Comparison of ENCODE assay signal across 8 cellular contexts in genomic region chr17:81518785-81519283, GRCh38. TPM values are rescaled to one million over a fixed set of nuclear protein-coding genes. Genes with fewer than 3 reads are reported as not detected.
A peak's percentile ranks its signal among the peaks of the same experiment; 100 is the strongest.
DNase-seq lines count a peak whose midpoint lies in the region; ATAC-seq, FAIRE-seq and TF ChIP-seq lines count a peak whose summit lies in the region.

No MANE protein-coding gene starts in this region.

- WGBS in mammary epithelial cell (ENCODE audit: low coverage, missing lambda C conversion rate), result 11% methylated on average over 12 of the region's 47 CpGs
- 7% methylated on average over 26 of the region's 47 CpGs for WGBS in HepG2 (ENCODE audit: low lambda C conversion rate)
- 1% methylated on average over 47 of the region's 47 CpGs for WGBS in urinary bladder

- no peaks in the 10 kb centered on the region for H3K9me2 ChIP-seq in Loucy (replicated peaks; ENCODE audit: low read depth, low read length)

- peaks cover 10% of the 10 kb centered on the region for H3F3A ChIP-seq in Loucy (ENCODE audit: low read depth)

- peak overlapping the region; percentile 84 for H2AFZ ChIP-seq in Loucy (ENCODE audit: low read length)
- peak overlapping the region; percentile 68 for H2AFZ ChIP-seq in mammary epithelial cell (ENCODE audit: low read depth, low read length)
- no peak overlapping the region for H2AFZ ChIP-seq in HepG2 (ENCODE audit: low read length)

- DNase-seq in ELF-1 (ENCODE audit: low read depth, low spot score) (peak; percentile 54), mammary epithelial cell (peak; percentile 49), HepG2 (ENCODE audit: low spot score) (no peak), posterior vena cava (ENCODE audit: low spot score) (no peak), GF-D8 (lab: John Stamatoyannopoulos, UW) (no peak)

- H3K27ac ChIP-seq in mammary epithelial cell (ENCODE audit: insufficient read depth, low read depth, low read length) (no peak overlapping the region), HepG2 (ENCODE audit: extremely low read length, insufficient read depth, low read length) (no peak overlapping the region), urinary bladder (ENCODE audit: low read depth) (peak overlapping the region; percentile 25)

- TF ChIP-seq CTCF in Loucy (conservative IDR thresholded peaks at IDR 0.05; ENCODE audit: low read length) (no peak), mammary epithelial cell (conservative IDR thresholded peaks at IDR 0.05 in 1 of 2, IDR thresholded peaks at IDR 0.05 in 1 of 2; ENCODE audit: extremely low read depth in 1 of 2, insufficient read depth in 1 of 2, low read depth in 1 of 2, low read length in 2 of 2) (no peak), HepG2 (CRISPR knock-in tag; IDR thresholded peaks at IDR 0.05) (no peak)

- intact Hi-C loops in mammary epithelial cell (cut with micrococcal nuclease) (loop anchor here (1.0 to 10.0 kb wide), 3 partner anchors 34 to 346 kb away; partner anchors contain the start of genes FAAP100 and P4HB), HepG2 (cut with micrococcal nuclease; ENCODE audit: unreplicated experiment) (loop anchor here (10.0 kb wide), 1 partner anchor 124 kb away; the partner anchor contains the start of gene BAHCC1), posterior vena cava (cut with DNase I) (no loop called here)

- TF ChIP-seq RAD21 in HepG2 (CRISPR knock-in tag; IDR thresholded peaks at IDR 0.05), result no peak

- H3K4me3 ChIP-seq in Loucy (ENCODE audit: low read length, poor library complexity, severe bottlenecking) (peak overlapping the region; percentile 76), mammary epithelial cell (replicated peaks in 1 of 3; ENCODE audit: insufficient read depth in 1 of 3, low read depth in 2 of 3, low read length in 3 of 3) (peak overlapping the region; percentile 23 to 48 (median 45)), HepG2 (replicated peaks in 1 of 3; ENCODE audit: insufficient read depth in 1 of 3, low read depth in 2 of 3, low read length in 3 of 3) (peak overlapping the region; percentile 35 to 75 (median 56); a peak in 5 of 6 replicates), urinary bladder (ENCODE audit: low read depth, low read length) (peak overlapping the region; percentile 28)

- FAIRE-seq in HepG2 (lab: Jason Lieb, UNC), result no peak

- POLR2A ChIA-PET in HepG2 (lab: Yijun Ruan, JAX), result interaction anchor here (0.6 to 2.2 kb wide), 5 partner anchors 10 to 280 kb away, joined by 3 to 16 read pairs (median 5); partner anchors contain the start of genes FAAP100, NDUFAF8 and TEPSIN

- dilution Hi-C loops in mammary epithelial cell (cut with HindIII; ENCODE audit: low sequenced_read_pairs), result loop anchor here (5.0 to 25.0 kb wide), 4 partner anchors 62 to 507 kb away; partner anchors contain the start of genes PCYT2 and SIRT7

- H3K4me1 ChIP-seq in Loucy (ENCODE audit: insufficient read depth, low read length, poor library complexity, severe bottlenecking) (peaks cover 41% of the 10 kb centered on the region), mammary epithelial cell (ENCODE audit: insufficient read depth, low read length) (peaks cover 51% of the 10 kb centered on the region), HepG2 (ENCODE audit: insufficient read depth, low read length) (peaks cover 52% of the 10 kb centered on the region), urinary bladder (ENCODE audit: insufficient read depth) (no peaks in the 10 kb centered on the region)

- CTCF ChIA-PET in mammary epithelial cell (lab: Charles Lee; ENCODE audit: low non-redundant PET) (no interaction called here), HepG2 (lab: Yijun Ruan, JAX; ENCODE audit: low intra/inter-chr PET ratio, low total read pairs) (interaction anchor here (1.2 kb wide), 1 partner anchor 83 kb away, joined by 3 read pairs; no protein-coding TSS in a partner anchor)

- H3K9ac ChIP-seq in Loucy (ENCODE audit: low read depth, low read length, poor library complexity, severe bottlenecking) (peak overlapping the region; percentile 64), mammary epithelial cell (ENCODE audit: insufficient read depth, low read length) (no peak overlapping the region), HepG2 (ENCODE audit: insufficient read depth, low read depth, low read length) (peak overlapping the region; percentile 50)

- peaks cover 39% of the 10 kb centered on the region for H3K79me2 ChIP-seq in Loucy (ENCODE audit: insufficient read depth, low read length)
- peaks cover 25% of the 10 kb centered on the region for H3K79me2 ChIP-seq in mammary epithelial cell (ENCODE audit: insufficient read depth, low read length)
- no peaks in the 10 kb centered on the region for H3K79me2 ChIP-seq in HepG2 (ENCODE audit: insufficient read depth, low read length)

- no TSS peak for BruUV-seq in mammary epithelial cell (replicated peaks; lab: Mats Ljungman, UMichigan)
- no TSS peak for BruUV-seq in HepG2 (replicated peaks; lab: Mats Ljungman, UMichigan)

- H3K9me3 ChIP-seq in Loucy (ENCODE audit: insufficient read depth, low read depth, low read length) (no peaks in the 10 kb centered on the region), mammary epithelial cell (replicated peaks; ENCODE audit: insufficient read depth, low read length) (no peaks in the 10 kb centered on the region), HepG2 (ENCODE audit: low read length) (no peaks in the 10 kb centered on the region)

- H4K20me1 ChIP-seq in Loucy (ENCODE audit: insufficient read depth, low read length, poor library complexity, severe bottlenecking), result peaks cover 27% of the 10 kb centered on the region
- peaks cover 1% of the 10 kb centered on the region for H4K20me1 ChIP-seq in mammary epithelial cell (ENCODE audit: insufficient read depth, low read length)
- no peaks in the 10 kb centered on the region for H4K20me1 ChIP-seq in HepG2 (ENCODE audit: insufficient read depth, low read length)

- H3K4me2 ChIP-seq in Loucy (ENCODE audit: low read depth, low read length, poor library complexity, severe bottlenecking) (peak overlapping the region; percentile 94), mammary epithelial cell (ENCODE audit: insufficient read depth, low read depth, low read length) (peak overlapping the region; percentile 99), HepG2 (ENCODE audit: low read depth, low read length) (peak overlapping the region; percentile 79)

- in situ Hi-C loops in mammary epithelial cell (cut with MboI; ENCODE audit: low sequenced_read_pairs in 2 of 2) (no loop called here), HepG2 (cut with HindIII; ENCODE audit: extremely low pct_ligation_motif_present, low pct_unique_long_range_greater_than_20kb) (no loop called here)

- H3K27me3 ChIP-seq in Loucy (ENCODE audit: insufficient read depth, low read length, poor library complexity, severe bottlenecking) (no peaks in the 10 kb centered on the region), mammary epithelial cell (ENCODE audit: insufficient read depth, low read length) (no peaks in the 10 kb centered on the region), HepG2 (ENCODE audit: control insufficient read depth in 1 of 2, insufficient read depth in 2 of 2, low read length in 2 of 2) (peaks cover 0 to 37% of the 10 kb centered on the region in 2 experiments; a peak in 4 of 5 replicates)

- no peak for TF ChIP-seq POLR2A in HepG2 (IDR thresholded peaks at IDR 0.05; ENCODE audit: insufficient read depth in 1 of 2, low read depth in 2 of 2, low read length in 2 of 2)

- no peak for TF ChIP-seq EP300 in HepG2 (IDR thresholded peaks at IDR 0.05; ENCODE audit: low read depth in 2 of 2, low read length in 2 of 2)
- no peak for TF ChIP-seq EP300 in HepG2 (CRISPR knock-in tag; IDR thresholded peaks at IDR 0.05; ENCODE audit: borderline replicate concordance)

- H3K36me3 ChIP-seq in Loucy (ENCODE audit: insufficient read depth, low read length) (no peaks in the 10 kb centered on the region), mammary epithelial cell (ENCODE audit: insufficient read depth, low read length) (no peaks in the 10 kb centered on the region), HepG2 (replicated peaks in 1 of 2; ENCODE audit: control insufficient read depth in 1 of 2, insufficient read depth in 2 of 2, low read length in 2 of 2) (no peaks in the 10 kb centered on the region), urinary bladder (ENCODE audit: insufficient read depth) (no peaks in the 10 kb centered on the region)

- ATAC-seq in HepG2 (peak; percentile 12), GM21526 (IDR thresholded peaks at IDR 0.05; ENCODE audit: low FRiP score, unreplicated experiment) (no peak)

RNA-seq across cellular contexts. Expression of gene ACTG1, which starts 6.2 kb away (rescaled TPM):
- total RNA-seq in mammary epithelial cell, result over 10,000 TPM in 1 of 2 donors, 1,000 to 10,000 TPM in 1; 3,950 to 24,255 TPM
- polyA plus RNA-seq in mammary epithelial cell, result 8,707 TPM
- 4,992 TPM for polyA minus RNA-seq in mammary epithelial cell
- total RNA-seq in HepG2 (2016; rRNA removed; fragmentation: Illumina TruSeq; extraction: Trizol), result 973 and 1,028 TPM in 2 replicates
- 361 and 399 TPM in 2 replicates for total RNA-seq in HepG2 (2016; cell fraction: cytosol; rRNA removed; fragmentation: Illumina TruSeq; extraction: Trizol; ENCODE audit: low read depth)
- total RNA-seq in HepG2 (2016; cell fraction: insoluble cytoplasmic fraction; rRNA removed; fragmentation: Illumina TruSeq; extraction: Trizol), result 848 and 989 TPM in 2 replicates
- total RNA-seq in HepG2 (2016; cell fraction: membrane; rRNA removed; fragmentation: Illumina TruSeq; extraction: Trizol), result 986 and 1,002 TPM in 2 replicates
- total RNA-seq in HepG2 (2016; cell fraction: nucleus; rRNA removed; fragmentation: Illumina TruSeq; extraction: Trizol), result 479 and 519 TPM in 2 replicates
- 1,138 and 1,217 TPM in 2 replicates for polyA plus RNA-seq in HepG2 (2011; rRNA removed)
- 2,631 and 2,697 TPM in 2 replicates for polyA plus RNA-seq in HepG2 (2011; cell fraction: cytosol; rRNA removed)
- polyA plus RNA-seq in HepG2 (2011; cell fraction: nucleus; rRNA removed), result 3,693 and 3,967 TPM in 2 replicates
- 1,881 and 2,139 TPM in 2 replicates for polyA plus RNA-seq in HepG2 (2012)
- polyA plus RNA-seq in HepG2 (2016; cell fraction: cytosol; fragmentation: Illumina TruSeq; extraction: Trizol; ENCODE audit: low read depth), result 598 and 619 TPM in 2 replicates
- polyA plus RNA-seq in HepG2 (2016; cell fraction: insoluble cytoplasmic fraction; fragmentation: Illumina TruSeq; extraction: Trizol; ENCODE audit: low read depth), result 1,358 and 1,713 TPM in 2 replicates
- 1,224 and 1,364 TPM in 2 replicates for polyA plus RNA-seq in HepG2 (2016; cell fraction: membrane; fragmentation: Illumina TruSeq; extraction: Trizol; ENCODE audit: low read depth)
- 1,038 and 1,070 TPM in 2 replicates for polyA plus RNA-seq in HepG2 (2016; cell fraction: nucleus; fragmentation: Illumina TruSeq; extraction: Trizol; ENCODE audit: insufficient read depth, low read depth)
- polyA minus RNA-seq in HepG2 (2011; rRNA and poly(A)+ RNA removed; ENCODE audit: low replicate concordance), result 750 and 1,581 TPM in 2 replicates
- polyA minus RNA-seq in HepG2 (2011; cell fraction: cytosol; rRNA and poly(A)+ RNA removed), result 1,072 and 1,192 TPM in 2 replicates
- polyA minus RNA-seq in HepG2 (2011; cell fraction: nucleus; rRNA and poly(A)+ RNA removed), result 609 and 760 TPM in 2 replicates
- 2,267 TPM for total RNA-seq in urinary bladder
- 2,840 TPM for polyA plus RNA-seq in urinary bladder
- 1,000 to 10,000 TPM; 1,410 to 1,809 TPM for total RNA-seq in posterior vena cava

RNA-seq across cellular contexts. Expression of gene FSCN2, which starts 9.3 kb away (rescaled TPM):
- under 1 TPM; 0.47 to 0.83 TPM for total RNA-seq in mammary epithelial cell
- 0.03 TPM for polyA plus RNA-seq in mammary epithelial cell
- polyA minus RNA-seq in mammary epithelial cell, result not detected
- not detected in 2 replicates for total RNA-seq in HepG2 (2016; rRNA removed; fragmentation: Illumina TruSeq; extraction: Trizol)
- not detected in 2 replicates for total RNA-seq in HepG2 (2016; cell fraction: cytosol; rRNA removed; fragmentation: Illumina TruSeq; extraction: Trizol; ENCODE audit: low read depth)
- total RNA-seq in HepG2 (2016; cell fraction: insoluble cytoplasmic fraction; rRNA removed; fragmentation: Illumina TruSeq; extraction: Trizol), result not detected in 2 replicates
- not detected in 2 replicates for total RNA-seq in HepG2 (2016; cell fraction: membrane; rRNA removed; fragmentation: Illumina TruSeq; extraction: Trizol)
- not detected in 2 replicates for total RNA-seq in HepG2 (2016; cell fraction: nucleus; rRNA removed; fragmentation: Illumina TruSeq; extraction: Trizol)
- polyA plus RNA-seq in HepG2 (2011; rRNA removed), result 0.09 and 0.31 TPM in 2 replicates
- 0.17 TPM in 2 replicates for polyA plus RNA-seq in HepG2 (2011; cell fraction: cytosol; rRNA removed)
- 2.2 and 2.8 TPM in 2 replicates for polyA plus RNA-seq in HepG2 (2011; cell fraction: nucleus; rRNA removed)
- polyA plus RNA-seq in HepG2 (2012), result 0.11 and 0.17 TPM in 2 replicates
- not detected in 2 replicates for polyA plus RNA-seq in HepG2 (2016; cell fraction: cytosol; fragmentation: Illumina TruSeq; extraction: Trizol; ENCODE audit: low read depth)
- polyA plus RNA-seq in HepG2 (2016; cell fraction: insoluble cytoplasmic fraction; fragmentation: Illumina TruSeq; extraction: Trizol; ENCODE audit: low read depth), result not detected in 2 replicates
- polyA plus RNA-seq in HepG2 (2016; cell fraction: membrane; fragmentation: Illumina TruSeq; extraction: Trizol; ENCODE audit: low read depth), result not detected in 2 replicates
- not detected in 2 replicates for polyA plus RNA-seq in HepG2 (2016; cell fraction: nucleus; fragmentation: Illumina TruSeq; extraction: Trizol; ENCODE audit: insufficient read depth, low read depth)
- 1.5 and 1.9 TPM in 2 replicates for polyA minus RNA-seq in HepG2 (2011; rRNA and poly(A)+ RNA removed; ENCODE audit: low replicate concordance)
- polyA minus RNA-seq in HepG2 (2011; cell fraction: cytosol; rRNA and poly(A)+ RNA removed), result not detected in 2 replicates
- polyA minus RNA-seq in HepG2 (2011; cell fraction: nucleus; rRNA and poly(A)+ RNA removed), result 0.75 and 0.77 TPM in 2 replicates
- total RNA-seq in urinary bladder, result 0.69 TPM
- polyA plus RNA-seq in urinary bladder, result 0.43 TPM
- total RNA-seq in posterior vena cava, result 1 to 10 TPM; 1.6 to 2.0 TPM

RNA-seq across cellular contexts. Expression of gene FAAP100, which starts 33.3 kb away (rescaled TPM):
- total RNA-seq in mammary epithelial cell (10 to 100 TPM; 23.5 to 26.6 TPM), HepG2 (2016; rRNA removed; fragmentation: Illumina TruSeq; extraction: Trizol) (13.9 and 20.8 TPM in 2 replicates), urinary bladder (14.0 TPM), posterior vena cava (10 to 100 TPM; 18.9 TPM)
- polyA plus RNA-seq in mammary epithelial cell (14.6 TPM), HepG2 (2011; rRNA removed) (7.6 and 11.1 TPM in 2 replicates), urinary bladder (21.0 TPM)
- 37.0 TPM for polyA minus RNA-seq in mammary epithelial cell
- total RNA-seq in HepG2 (2016; cell fraction: cytosol; rRNA removed; fragmentation: Illumina TruSeq; extraction: Trizol; ENCODE audit: low read depth), result 10.4 and 11.2 TPM in 2 replicates
- 11.4 and 20.4 TPM in 2 replicates for total RNA-seq in HepG2 (2016; cell fraction: insoluble cytoplasmic fraction; rRNA removed; fragmentation: Illumina TruSeq; extraction: Trizol)
- total RNA-seq in HepG2 (2016; cell fraction: membrane; rRNA removed; fragmentation: Illumina TruSeq; extraction: Trizol), result 23.6 and 25.4 TPM in 2 replicates
- 19.0 and 22.7 TPM in 2 replicates for total RNA-seq in HepG2 (2016; cell fraction: nucleus; rRNA removed; fragmentation: Illumina TruSeq; extraction: Trizol)
- 6.5 and 11.8 TPM in 2 replicates for polyA plus RNA-seq in HepG2 (2011; cell fraction: cytosol; rRNA removed)
- polyA plus RNA-seq in HepG2 (2011; cell fraction: nucleus; rRNA removed), result 37.4 and 38.6 TPM in 2 replicates
- polyA plus RNA-seq in HepG2 (2012), result 9.3 and 10.7 TPM in 2 replicates
- polyA plus RNA-seq in HepG2 (2016; cell fraction: cytosol; fragmentation: Illumina TruSeq; extraction: Trizol; ENCODE audit: low read depth), result 6.1 and 6.4 TPM in 2 replicates
- polyA plus RNA-seq in HepG2 (2016; cell fraction: insoluble cytoplasmic fraction; fragmentation: Illumina TruSeq; extraction: Trizol; ENCODE audit: low read depth), result 13.7 and 17.1 TPM in 2 replicates
- polyA plus RNA-seq in HepG2 (2016; cell fraction: membrane; fragmentation: Illumina TruSeq; extraction: Trizol; ENCODE audit: low read depth), result 14.4 and 16.7 TPM in 2 replicates
- polyA plus RNA-seq in HepG2 (2016; cell fraction: nucleus; fragmentation: Illumina TruSeq; extraction: Trizol; ENCODE audit: insufficient read depth, low read depth), result 43.7 and 45.9 TPM in 2 replicates
- polyA minus RNA-seq in HepG2 (2011; rRNA and poly(A)+ RNA removed; ENCODE audit: low replicate concordance), result 13.6 and 27.9 TPM in 2 replicates
- polyA minus RNA-seq in HepG2 (2011; cell fraction: cytosol; rRNA and poly(A)+ RNA removed), result 7.7 and 8.2 TPM in 2 replicates
- 22.8 and 26.2 TPM in 2 replicates for polyA minus RNA-seq in HepG2 (2011; cell fraction: nucleus; rRNA and poly(A)+ RNA removed)

Comparison
In these comparisons a context has a peak if more than half of its experiments do, and no peak if none do; other contexts are left out.
1. DNase-seq: peak in ELF-1 (single experiment) and mammary epithelial cell (single experiment); none in HepG2 (single experiment), posterior vena cava (single experiment) and GF-D8 (single experiment).
2. intact Hi-C loops: an anchor here in mammary epithelial cell (1.0 to 10.0 kb wide) and HepG2 (10.0 kb wide); none called in posterior vena cava.
3. Peak in every context shown above with its lines, with median percentiles within 50 percentile points of each other: H3K4me2 ChIP-seq and H3K4me3 ChIP-seq.